In genomic region chr19:17468302-17469091, GRCh38 we compare ENCODE assay signal across 8 cellular contexts. TPM values are rescaled to one million over a fixed set of nuclear protein-coding genes. Genes with fewer than 3 reads are reported as not detected.
DNase-seq lines count a peak whose midpoint lies in the region; ATAC-seq and TF ChIP-seq lines count a peak whose summit lies in the region.

No MANE protein-coding gene starts in this region.

- H3K9ac ChIP-seq in rectal smooth muscle tissue (ENCODE audit: low read length): peak overlapping the region; percentile 32

- H3K36me3 Mint-ChIP-seq in activated T-helper 2 cell treated with anti-CD3 and anti-CD28 coated beads, Interferon-gamma antibody, Interleukin-2, Interleukin-4, amounts not matched to agents 10 μg/mL and 5 μg/mL and 100 μg/mL, durations not matched to agents 14 hours and 24 hours and 36 hours (ENCODE audit: low read depth): no peaks in the 10 kb centered on the region

- peak overlapping the region; percentile 54 to 97 (median 86) for H3K4me3 ChIP-seq in heart left ventricle
- H3K4me3 ChIP-seq in rectal smooth muscle tissue (ENCODE audit: low read length): peak overlapping the region; percentile 68

- H3K27me3 ChIP-seq in heart left ventricle (no peaks in the 10 kb centered on the region), rectal smooth muscle tissue (ENCODE audit: control insufficient read depth, insufficient read depth, low read length) (no peaks in the 10 kb centered on the region)

- WGBS in heart left ventricle, 4 donors: 46 to 54% (median 53%) methylated on average over 25 of the region's 25 CpGs

- DNase-seq in G401 (ENCODE audit: low spot score): peak; percentile 41
- DNase-seq in activated T-helper 2 cell treated with anti-CD3 and anti-CD28 coated beads, Interferon-gamma antibody, Interleukin-2, Interleukin-4, amounts not matched to agents 10 μg/mL and 5 μg/mL and 100 μg/mL, durations not matched to agents 14 hours and 24 hours and 36 hours (ENCODE audit: low spot score): no peak
- peak; percentile 83 to 93 (median 85) for DNase-seq in heart left ventricle
- no peak for DNase-seq in NCI-H1092 treated with DMSO at 0.1 percent for 48 hours (lab: John Stamatoyannopoulos, UW)
- DNase-seq in NCI-H2196 (lab: John Stamatoyannopoulos, UW; ENCODE audit: unreplicated experiment): no peak
- DNase-seq in NCI-H1092 (lab: John Stamatoyannopoulos, UW): no peak
- no peak for DNase-seq in NCI-H510A treated with DMSO at 0.1 percent for 48 hours (lab: John Stamatoyannopoulos, UW)

- ATAC-seq in heart left ventricle: peak; percentile 39 to 59 (median 52)

- in situ Hi-C loops in G401 (cut with HindIII; ENCODE audit: low sequenced_read_pairs): no loop called here

- no peak overlapping the region for H3K27ac Mint-ChIP-seq in activated T-helper 2 cell treated with anti-CD3 and anti-CD28 coated beads, Interferon-gamma antibody, Interleukin-2, Interleukin-4, amounts not matched to agents 10 μg/mL and 5 μg/mL and 100 μg/mL, durations not matched to agents 14 hours and 24 hours and 36 hours

- H3K9me3 ChIP-seq in heart left ventricle: no peaks in the 10 kb centered on the region

- peaks cover 20% of the 10 kb centered on the region for H3K4me1 Mint-ChIP-seq in activated T-helper 2 cell treated with anti-CD3 and anti-CD28 coated beads, Interferon-gamma antibody, Interleukin-2, Interleukin-4, amounts not matched to agents 10 μg/mL and 5 μg/mL and 100 μg/mL, durations not matched to agents 14 hours and 24 hours and 36 hours (ENCODE audit: low read depth)

- H3K4me1 ChIP-seq in heart left ventricle (peaks cover 0 to 47% (median 13%) of the 10 kb centered on the region in 12 donors), rectal smooth muscle tissue (ENCODE audit: control insufficient read depth, insufficient read depth, low read length) (peaks cover 13% of the 10 kb centered on the region)

- no peak for TF ChIP-seq CTCF in heart left ventricle (IDR thresholded peaks at IDR 0.05)

- peaks cover 0 to 6% (median 0%) of the 10 kb centered on the region in 9 donors for H3K36me3 ChIP-seq in heart left ventricle
- H3K36me3 ChIP-seq in rectal smooth muscle tissue (ENCODE audit: control insufficient read depth, insufficient read depth, low read length): no peaks in the 10 kb centered on the region

- intact Hi-C loops in activated T-helper 2 cell treated with anti-CD3 and anti-CD28 coated beads, Interferon-gamma antibody, Interleukin-2, Interleukin-4, amounts not matched to agents 10 μg/mL and 5 μg/mL and 100 μg/mL, durations not matched to agents 14 hours and 24 hours and 36 hours (cut with micrococcal nuclease): loop anchor here (5.0 kb wide), 2 partner anchors 61 to 121 kb away; partner anchors contain the start of gene BST2
- intact Hi-C loops in heart left ventricle (cut with DNase I): loop anchor here in 7 of 10 donors (1.0 to 10.0 kb wide), 7 partner anchors 44 to 124 kb away; partner anchors contain the start of genes CCDC194 (in 6 of the 7) and PGLS (in 2 of the 7)

- peak in 1 of 2 donors; percentile 30 for TF ChIP-seq POLR2A in heart left ventricle (IDR thresholded peaks at IDR 0.05)

- H3K27ac ChIP-seq in heart left ventricle (peak overlapping the region; percentile 78 to 98 (median 95)), rectal smooth muscle tissue (ENCODE audit: low read depth, low read length) (peak overlapping the region; percentile 85)

- peaks cover 6% of the 10 kb centered on the region for H3K27me3 Mint-ChIP-seq in activated T-helper 2 cell treated with anti-CD3 and anti-CD28 coated beads, Interferon-gamma antibody, Interleukin-2, Interleukin-4, amounts not matched to agents 10 μg/mL and 5 μg/mL and 100 μg/mL, durations not matched to agents 14 hours and 24 hours and 36 hours (ENCODE audit: low read depth)

- no peaks in the 10 kb centered on the region for H3K9me3 Mint-ChIP-seq in activated T-helper 2 cell treated with anti-CD3 and anti-CD28 coated beads, Interferon-gamma antibody, Interleukin-2, Interleukin-4, amounts not matched to agents 10 μg/mL and 5 μg/mL and 100 μg/mL, durations not matched to agents 14 hours and 24 hours and 36 hours

- H3K4me3 Mint-ChIP-seq in activated T-helper 2 cell treated with anti-CD3 and anti-CD28 coated beads, Interferon-gamma antibody, Interleukin-2, Interleukin-4, amounts not matched to agents 10 μg/mL and 5 μg/mL and 100 μg/mL, durations not matched to agents 14 hours and 24 hours and 36 hours (ENCODE audit: low read depth): peak overlapping the region; percentile 94

RNA-seq across cellular contexts. Expression of gene SLC27A1, which starts 1.8 kb away (rescaled TPM):
- total RNA-seq in G401 (2014; rRNA removed; shearing (Covaris generic)): 9.5 and 10.3 TPM in 2 replicates
- total RNA-seq in activated T-helper 2 cell treated with anti-CD3 and anti-CD28 coated beads, Interferon-gamma antibody, Interleukin-2, Interleukin-4, amounts not matched to agents 10 μg/mL and 5 μg/mL and 100 μg/mL, durations not matched to agents 14 hours and 24 hours and 36 hours: 3.1 and 3.5 TPM in 2 replicates
- 10 to 100 TPM; 32.6 to 70.3 (median 52.7) TPM for total RNA-seq in heart left ventricle
- 10 to 100 TPM; 22.1 to 47.6 TPM for polyA plus RNA-seq in heart left ventricle

RNA-seq across cellular contexts. Expression of gene NXNL1, which starts 7.8 kb away (rescaled TPM):
- not detected in 2 replicates for total RNA-seq in G401 (2014; rRNA removed; shearing (Covaris generic))
- total RNA-seq in activated T-helper 2 cell treated with anti-CD3 and anti-CD28 coated beads, Interferon-gamma antibody, Interleukin-2, Interleukin-4, amounts not matched to agents 10 μg/mL and 5 μg/mL and 100 μg/mL, durations not matched to agents 14 hours and 24 hours and 36 hours: not detected in 2 replicates
- total RNA-seq in heart left ventricle: 1 to 10 TPM in 1 of 9 donors, under 1 TPM in 3, not detected in 5; 0.32 to 1.1 (median 0.57) TPM
- polyA plus RNA-seq in heart left ventricle: under 1 TPM in 1 of 2 donors, not detected in 1; 0.69 TPM

RNA-seq across cellular contexts. Expression of gene TMEM221, which starts 20.0 kb away (rescaled TPM):
- 0.49 and 1.6 TPM in 2 replicates for total RNA-seq in G401 (2014; rRNA removed; shearing (Covaris generic))
- total RNA-seq in activated T-helper 2 cell treated with anti-CD3 and anti-CD28 coated beads, Interferon-gamma antibody, Interleukin-2, Interleukin-4, amounts not matched to agents 10 μg/mL and 5 μg/mL and 100 μg/mL, durations not matched to agents 14 hours and 24 hours and 36 hours: not detected in 2 replicates
- total RNA-seq in heart left ventricle: under 1 TPM in 1 of 9 donors, not detected in 8; 0.52 TPM
- under 1 TPM in 1 of 2 donors, not detected in 1; 0.04 TPM for polyA plus RNA-seq in heart left ventricle

RNA-seq across cellular contexts. Expression of gene PGLS, which starts 43.0 kb away (rescaled TPM):
- 111 and 141 TPM in 2 replicates for total RNA-seq in G401 (2014; rRNA removed; shearing (Covaris generic))
- total RNA-seq in activated T-helper 2 cell treated with anti-CD3 and anti-CD28 coated beads, Interferon-gamma antibody, Interleukin-2, Interleukin-4, amounts not matched to agents 10 μg/mL and 5 μg/mL and 100 μg/mL, durations not matched to agents 14 hours and 24 hours and 36 hours: 81.4 and 85.7 TPM in 2 replicates
- 10 to 100 TPM; 15.5 to 57.1 (median 27.0) TPM for total RNA-seq in heart left ventricle
- polyA plus RNA-seq in heart left ventricle: 10 to 100 TPM; 28.8 to 45.9 TPM

RNA-seq across cellular contexts. Expression of gene MVB12A, which starts 48.6 kb away (rescaled TPM):
- total RNA-seq in G401 (2014; rRNA removed; shearing (Covaris generic)): 76.7 and 112 TPM in 2 replicates
- 41.1 and 43.2 TPM in 2 replicates for total RNA-seq in activated T-helper 2 cell treated with anti-CD3 and anti-CD28 coated beads, Interferon-gamma antibody, Interleukin-2, Interleukin-4, amounts not matched to agents 10 μg/mL and 5 μg/mL and 100 μg/mL, durations not matched to agents 14 hours and 24 hours and 36 hours
- total RNA-seq in heart left ventricle: 10 to 100 TPM; 11.8 to 41.5 (median 18.5) TPM
- polyA plus RNA-seq in heart left ventricle: 10 to 100 TPM; 30.7 to 46.5 TPM

Comparison
In these comparisons a context has a peak if more than half of its experiments do, and no peak if none do; other contexts are left out.
1. DNase-seq: peak in G401 (single experiment) and heart left ventricle (5 of 5); none in activated T-helper 2 cell treated with anti-CD3 and anti-CD28 coated beads, Interferon-gamma antibody, Interleukin-2, Interleukin-4, amounts not matched to agents 10 μg/mL and 5 μg/mL and 100 μg/mL, durations not matched to agents 14 hours and 24 hours and 36 hours (single experiment), NCI-H1092 treated with DMSO at 0.1 percent for 48 hours (single experiment), NCI-H2196 (single experiment), NCI-H1092 (single experiment) and NCI-H510A treated with DMSO at 0.1 percent for 48 hours (single experiment).